Comparison of ENCODE assay signal across 21 cellular contexts in genomic region chr9:108443278-108443633, GRCh38.
DNase-seq lines count a peak whose midpoint lies in the region; ATAC-seq, FAIRE-seq and TF ChIP-seq lines count a peak whose summit lies in the region.
"Had no signal": no experiment of that assay in that cellular context is flagged by ENCODE, and none has a peak within 500 bp of the region (broad histone marks: within the 10 kb centered on the region; RNA-seq: fewer than 3 reads in every experiment).

No MANE protein-coding gene starts in this region.

- ATAC-seq in GM19328 (IDR thresholded peaks at IDR 0.05; ENCODE audit: unreplicated experiment), result no peak
- ATAC-seq: activated CD8-positive, alpha-beta T cell treated with anti-CD3 and anti-CD28 coated beads for 36 hours; activated naive CD4-positive, alpha-beta T cell treated with anti-CD3 and anti-CD28 coated beads, Interleukin-2, amount 50 U/mL, for 72 hours had no signal

- H3K9ac ChIP-seq in GM23248 (peak overlapping the region; percentile 30), astrocyte (ENCODE audit: low read length) (peak overlapping the region; percentile 78)

- H3K4me3 ChIP-seq in GM23248 (peak overlapping the region; percentile 63), astrocyte (ENCODE audit: insufficient read depth, low read depth, low read length) (peak overlapping the region; percentile 47), fibroblast of villous mesenchyme (ENCODE audit: low read depth, low read length) (no peak overlapping the region), skin epidermis (no peak overlapping the region), brain microvascular endothelial cell (ENCODE audit: low read depth, low read length) (no peak overlapping the region)

- H3F3A ChIP-seq in GM23248 (ENCODE audit: insufficient read depth), result peaks cover 66% of the 10 kb centered on the region

- H3K9me3 Mint-ChIP-seq in astrocyte (ENCODE audit: unreplicated experiment) (no peaks in the 10 kb centered on the region), Calu3 (ENCODE audit: low read depth, unreplicated experiment) (no peaks in the 10 kb centered on the region)
- H3K9me3 Mint-ChIP-seq: activated T-cell treated with anti-CD3 and anti-CD28 coated beads, Interleukin-2, amount 50 U/mL, for 24 hours had no signal

- H3K4me1 Mint-ChIP-seq in astrocyte (ENCODE audit: low read depth, unreplicated experiment), result peaks cover 33% of the 10 kb centered on the region
- peaks cover 16% of the 10 kb centered on the region for H3K4me1 Mint-ChIP-seq in Calu3 (ENCODE audit: low read depth, unreplicated experiment)
- H3K4me1 Mint-ChIP-seq: B cell had no signal

- H3K27me3 Mint-ChIP-seq in astrocyte (ENCODE audit: low read depth, unreplicated experiment), result no peaks in the 10 kb centered on the region
- H3K27me3 Mint-ChIP-seq in Calu3 (ENCODE audit: unreplicated experiment), result no peaks in the 10 kb centered on the region
- H3K27me3 Mint-ChIP-seq: activated CD8-positive, alpha-beta T cell treated with anti-CD3 and anti-CD28 coated beads for 36 hours; activated T-cell treated with anti-CD3 and anti-CD28 coated beads, Interleukin-2, amount 50 U/mL, for 24 hours; brain had no signal

- no peaks in the 10 kb centered on the region for H3K9me2 ChIP-seq in GM23248 (ENCODE audit: insufficient read depth)

- WGBS in GM23248 (ENCODE audit: low coverage in 1 of 2, low lambda C conversion rate in 2 of 2, missing lambda C conversion rate in 2 of 2), 2 experiments, result 12 to 18% methylated on average over 3 of the region's 3 CpGs

- H3K4me2 ChIP-seq in GM23248 (ENCODE audit: unreplicated experiment) (peak overlapping the region; percentile 79), astrocyte (ENCODE audit: low read length) (peak overlapping the region; percentile 88)

- H3K79me2 ChIP-seq in GM23248 (ENCODE audit: insufficient read depth) (no peaks in the 10 kb centered on the region), astrocyte (ENCODE audit: insufficient read depth, low read length) (no peaks in the 10 kb centered on the region)

- DNase-seq in GM23248, result peak; percentile 38
- no peak for DNase-seq in astrocyte (ENCODE audit: low read depth)
- DNase-seq in fibroblast of villous mesenchyme (ENCODE audit: low read depth), result peak; percentile 72
- no peak for DNase-seq in Calu3
- DNase-seq in brain microvascular endothelial cell, result no peak
- no peak for DNase-seq in activated CD4-positive, alpha-beta T cell treated with anti-CD3 and anti-CD28 coated beads for 1 hour
- DNase-seq: activated CD8-positive, alpha-beta T cell treated with anti-CD3 and anti-CD28 coated beads for 36 hours; activated T-cell treated with anti-CD3 and anti-CD28 coated beads, Interleukin-2, amount 50 U/mL, for 24 hours; left cardiac atrium; MV-4-11; NCI-H187 treated with DMSO at 0.1 percent for 48 hours; NCI-H446 treated with DMSO at 0.1 percent for 48 hours; stimulated activated naive CD4-positive, alpha-beta T cell treated with Interleukin-2 at 50 U/mL for 16 hours had no signal

- H4K20me1 ChIP-seq in GM23248 (ENCODE audit: insufficient read depth) (no peaks in the 10 kb centered on the region), astrocyte (ENCODE audit: insufficient read depth, low read length) (no peaks in the 10 kb centered on the region)

- H3K4me1 ChIP-seq in GM23248 (ENCODE audit: insufficient read depth) (peaks cover 63% of the 10 kb centered on the region), astrocyte (ENCODE audit: insufficient read depth, low read length) (peaks cover 41% of the 10 kb centered on the region)

- H2AFZ ChIP-seq in GM23248 (no peak overlapping the region), astrocyte (ENCODE audit: low read depth, low read length) (no peak overlapping the region)

- intact Hi-C loops in Calu3 (cut with micrococcal nuclease; ENCODE audit: unreplicated experiment), result no loop called here

- in situ Hi-C loops in GM23248 (cut with MboI) (loop anchor here (25.0 kb wide), 1 partner anchor 956 kb away; the partner anchor contains the start of gene KLF4), brain microvascular endothelial cell (cut with HindIII; ENCODE audit: low pct_ligation_motif_present, low sequenced_read_pairs) (no loop called here)

- H3K27ac ChIP-seq in GM23248 (peak overlapping the region; percentile 82), astrocyte (ENCODE audit: low read depth, low read length) (peak overlapping the region; percentile 92), skin epidermis (peak overlapping the region in 18 of 21 experiments; percentile 23 to 95 (median 84)), brain microvascular endothelial cell (no peak overlapping the region)
- H3K27ac ChIP-seq: HL-60 had no signal

- H3K9me3 ChIP-seq in GM23248 (ENCODE audit: low read depth) (no peaks in the 10 kb centered on the region), astrocyte (ENCODE audit: insufficient read depth, low read depth, low read length) (no peaks in the 10 kb centered on the region)

- no TSS peak for BruUV-seq in Calu3 (replicated peaks; lab: Mats Ljungman, UMichigan)

- TF ChIP-seq CTCF in astrocyte (IDR thresholded peaks at IDR 0.05; ENCODE audit: insufficient read depth, low read depth, low read length), result no peak
- TF ChIP-seq CTCF in fibroblast of villous mesenchyme (IDR thresholded peaks at IDR 0.05; ENCODE audit: insufficient read depth, low read depth, low read length), result no peak
- no peak for TF ChIP-seq CTCF in Calu3 (IDR thresholded peaks at IDR 0.05; ENCODE audit: unreplicated experiment)
- TF ChIP-seq CTCF in brain microvascular endothelial cell (IDR thresholded peaks at IDR 0.05; ENCODE audit: low read depth, low read length, missing control alignments), result no peak

- H3K27ac Mint-ChIP-seq in astrocyte (ENCODE audit: unreplicated experiment), result no peak overlapping the region
- H3K27ac Mint-ChIP-seq in Calu3 (ENCODE audit: unreplicated experiment), result no peak overlapping the region
- H3K27ac Mint-ChIP-seq: activated CD8-positive, alpha-beta T cell treated with anti-CD3 and anti-CD28 coated beads for 36 hours; activated naive CD4-positive, alpha-beta T cell treated with anti-CD3 and anti-CD28 coated beads, Interleukin-2, amount 50 U/mL, for 72 hours; activated T-cell treated with anti-CD3 and anti-CD28 coated beads, Interleukin-2, amount 50 U/mL, for 24 hours; B cell; T-helper 1 cell treated with Interleukin-12 subunit alpha and Interleukin-12 subunit beta and Interleukin-4 antibody, amounts not matched to agents 30 μg/mL and 1 μg/mL, for 36 hours had no signal

- no peaks in the 10 kb centered on the region for H3K36me3 ChIP-seq in GM23248 (ENCODE audit: low read depth)
- H3K36me3 ChIP-seq in astrocyte (ENCODE audit: insufficient read depth, low read length), result no peaks in the 10 kb centered on the region
- H3K36me3 ChIP-seq in brain microvascular endothelial cell (replicated peaks), result no peaks in the 10 kb centered on the region

- no peaks in the 10 kb centered on the region for H3K36me3 Mint-ChIP-seq in astrocyte (ENCODE audit: low read depth, unreplicated experiment)
- no peaks in the 10 kb centered on the region for H3K36me3 Mint-ChIP-seq in Calu3 (ENCODE audit: insufficient read depth, unreplicated experiment)
- H3K36me3 Mint-ChIP-seq: activated naive CD4-positive, alpha-beta T cell treated with anti-CD3 and anti-CD28 coated beads, Interleukin-2, amount 50 U/mL, for 72 hours; brain had no signal

- H3K27me3 ChIP-seq in GM23248 (replicated peaks; ENCODE audit: insufficient read depth) (no peaks in the 10 kb centered on the region), astrocyte (ENCODE audit: insufficient read depth, low read length) (no peaks in the 10 kb centered on the region), brain microvascular endothelial cell (replicated peaks) (no peaks in the 10 kb centered on the region)

- FAIRE-seq in astrocyte (lab: Jason Lieb, UNC), result no peak
- FAIRE-seq: GM19239 had no signal

- no peak overlapping the region for H3K4me3 Mint-ChIP-seq in astrocyte (ENCODE audit: unreplicated experiment)
- H3K4me3 Mint-ChIP-seq in Calu3 (ENCODE audit: low read depth, unreplicated experiment), result no peak overlapping the region
- H3K4me3 Mint-ChIP-seq: activated CD8-positive, alpha-beta T cell treated with anti-CD3 and anti-CD28 coated beads for 36 hours; activated T-cell treated with anti-CD3 and anti-CD28 coated beads, Interleukin-2, amount 50 U/mL, for 24 hours; B cell; brain; T-helper 1 cell treated with Interleukin-12 subunit alpha and Interleukin-12 subunit beta and Interleukin-4 antibody, amounts not matched to agents 30 μg/mL and 1 μg/mL, for 36 hours had no signal

- CTCF ChIA-PET in Calu3 (lab: Charles Lee), result no interaction called here

Comparison
In these comparisons a context has a peak if more than half of its experiments do, and no peak if none do; other contexts are left out.
1. DNase-seq: peak in GM23248 (single experiment) and fibroblast of villous mesenchyme (single experiment); none in astrocyte (single experiment), Calu3 (single experiment), brain microvascular endothelial cell (single experiment) and activated CD4-positive, alpha-beta T cell treated with anti-CD3 and anti-CD28 coated beads for 1 hour (single experiment).
2. H3K4me3 ChIP-seq: peak in GM23248 (single experiment) and astrocyte (single experiment); none in fibroblast of villous mesenchyme (single experiment), skin epidermis (0 of 7) and brain microvascular endothelial cell (single experiment).